In genomic region chr16:23058576-23058975, GRCh38 we compare ENCODE assay signal across 21 cellular contexts.
DNase-seq lines count a peak whose midpoint lies in the region; ATAC-seq and TF ChIP-seq lines count a peak whose summit lies in the region.
"Had no signal": no experiment of that assay in that cellular context is flagged by ENCODE, and none has a peak within 500 bp of the region (broad histone marks: within the 10 kb centered on the region; RNA-seq: fewer than 3 reads in every experiment).

No MANE protein-coding gene starts in this region.

- peak overlapping the region; percentile 5 to 97 (median 88) for H3K27ac ChIP-seq in dorsolateral prefrontal cortex
- no peak overlapping the region for H3K27ac ChIP-seq in left lung
- H3K27ac ChIP-seq: SJCRH30 had no signal

- H3K9me3 ChIP-seq in left lung: no peaks in the 10 kb centered on the region
- H3K9me3 ChIP-seq: SJCRH30 had no signal

- DNase-seq in Ammon's horn (ENCODE audit: low spot score) (peak; percentile 77), dorsolateral prefrontal cortex (peak in 7 of 10 donors; percentile 25 to 75 (median 63)), medulla oblongata (ENCODE audit: extremely low spot score) (peak; percentile 70), putamen (ENCODE audit: low spot score) (peak; percentile 86), left lung (no peak)
- no peak for DNase-seq in activated T-cell treated with anti-CD3 and anti-CD28 coated beads, Interleukin-2, amount 50 U/mL, for 1 hour
- DNase-seq: 8988T; CD8-positive, alpha-beta memory T cell; DMS53; GDM1; GOT3; HCEC 1CT; Kasumi-1; NCI-H1694; NCI-H2081; NCI-H2171; NCI-H345; NCI-H526; OCI-M1; SJCRH30 had no signal

- H3K4me3 ChIP-seq in dorsolateral prefrontal cortex (no peak overlapping the region), left lung (no peak overlapping the region)
- H3K4me3 ChIP-seq: SJCRH30 had no signal

- H3K36me3 ChIP-seq in left lung: no peaks in the 10 kb centered on the region
- H3K36me3 ChIP-seq: SJCRH30 had no signal

- no peaks in the 10 kb centered on the region for H3K27me3 ChIP-seq in dorsolateral prefrontal cortex
- peaks cover 0 to 5% of the 10 kb centered on the region in 2 donors for H3K27me3 ChIP-seq in left lung

- TF ChIP-seq CTCF in dorsolateral prefrontal cortex (IDR thresholded peaks at IDR 0.05 in 54 of 56, conservative IDR thresholded peaks at IDR 0.05 in 2 of 56; ENCODE audit: low read depth in 1 of 56, partially characterized antibody in 56 of 56) (peak in 1 of 56 donors; percentile 18), left lung (IDR thresholded peaks at IDR 0.05) (no peak)

- no peak for ATAC-seq in HG03342 (IDR thresholded peaks at IDR 0.05; ENCODE audit: unreplicated experiment)
- ATAC-seq in left lung: no peak

- intact Hi-C loops in dorsolateral prefrontal cortex (cut with DNase I) (loop anchor here in 1 of 2 donors (2.0 to 10.0 kb wide), 3 partner anchors 74 to 376 kb away; no protein-coding TSS in a partner anchor), left lung (cut with DNase I) (no loop called here)

- H3K4me1 ChIP-seq in left lung: no peaks in the 10 kb centered on the region
- H3K4me1 ChIP-seq: SJCRH30 had no signal

Comparison
In these comparisons a context has a peak if more than half of its experiments do, and no peak if none do; other contexts are left out.
1. DNase-seq: peak in Ammon's horn (single experiment), dorsolateral prefrontal cortex (7 of 10), medulla oblongata (single experiment) and putamen (single experiment); none in activated T-cell treated with anti-CD3 and anti-CD28 coated beads, Interleukin-2, amount 50 U/mL, for 1 hour (single experiment) and left lung (0 of 2).
2. H3K27ac ChIP-seq: peak in dorsolateral prefrontal cortex (59 of 59); none in left lung (0 of 2).